Comparison of ENCODE assay signal across 1 cellular context in genomic region chr2:241286348-241287090, GRCh38.
TF ChIP-seq lines count a peak whose summit lies in the region.

No MANE protein-coding gene starts in this region.

TF ChIP-seq in HepG2, 621 proteins besides CTCF, POLR2A, EP300 and RAD21 (continued from another document):
- TF ChIP-seq, protein P1, sequence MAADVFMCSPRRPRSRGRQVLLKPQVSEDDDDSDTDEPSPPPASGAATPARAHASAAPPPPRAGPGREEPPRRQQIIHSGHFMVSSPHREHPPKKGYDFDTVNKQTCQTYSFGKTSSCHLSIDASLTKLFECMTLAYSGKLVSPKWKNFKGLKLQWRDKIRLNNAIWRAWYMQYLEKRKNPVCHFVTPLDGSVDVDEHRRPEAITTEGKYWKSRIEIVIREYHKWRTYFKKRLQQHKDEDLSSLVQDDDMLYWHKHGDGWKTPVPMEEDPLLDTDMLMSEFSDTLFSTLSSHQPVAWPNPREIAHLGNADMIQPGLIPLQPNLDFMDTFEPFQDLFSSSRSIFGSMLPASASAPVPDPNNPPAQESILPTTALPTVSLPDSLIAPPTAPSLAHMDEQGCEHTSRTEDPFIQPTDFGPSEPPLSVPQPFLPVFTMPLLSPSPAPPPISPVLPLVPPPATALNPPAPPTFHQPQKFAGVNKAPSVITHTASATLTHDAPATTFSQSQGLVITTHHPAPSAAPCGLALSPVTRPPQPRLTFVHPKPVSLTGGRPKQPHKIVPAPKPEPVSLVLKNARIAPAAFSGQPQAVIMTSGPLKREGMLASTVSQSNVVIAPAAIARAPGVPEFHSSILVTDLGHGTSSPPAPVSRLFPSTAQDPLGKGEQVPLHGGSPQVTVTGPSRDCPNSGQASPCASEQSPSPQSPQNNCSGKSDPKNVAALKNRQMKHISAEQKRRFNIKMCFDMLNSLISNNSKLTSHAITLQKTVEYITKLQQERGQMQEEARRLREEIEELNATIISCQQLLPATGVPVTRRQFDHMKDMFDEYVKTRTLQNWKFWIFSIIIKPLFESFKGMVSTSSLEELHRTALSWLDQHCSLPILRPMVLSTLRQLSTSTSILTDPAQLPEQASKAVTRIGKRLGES (CRISPR knock-in tag; IDR thresholded peaks at IDR 0.05; ENCODE audit: borderline replicate concordance): no peak
- 0 out of 2 replicates have a peak, but pooled peaks have one; percentile 52 for TF ChIP-seq PRDM10 (CRISPR knock-in tag; IDR thresholded peaks at IDR 0.05; ENCODE audit: low read depth)
- TF ChIP-seq ZNF672 (CRISPR knock-in tag; IDR thresholded peaks at IDR 0.05): no peak
- TF ChIP-seq PAX8 (CRISPR knock-in tag; IDR thresholded peaks at IDR 0.05; ENCODE audit: borderline replicate concordance): no peak
- TF ChIP-seq, protein P2, sequence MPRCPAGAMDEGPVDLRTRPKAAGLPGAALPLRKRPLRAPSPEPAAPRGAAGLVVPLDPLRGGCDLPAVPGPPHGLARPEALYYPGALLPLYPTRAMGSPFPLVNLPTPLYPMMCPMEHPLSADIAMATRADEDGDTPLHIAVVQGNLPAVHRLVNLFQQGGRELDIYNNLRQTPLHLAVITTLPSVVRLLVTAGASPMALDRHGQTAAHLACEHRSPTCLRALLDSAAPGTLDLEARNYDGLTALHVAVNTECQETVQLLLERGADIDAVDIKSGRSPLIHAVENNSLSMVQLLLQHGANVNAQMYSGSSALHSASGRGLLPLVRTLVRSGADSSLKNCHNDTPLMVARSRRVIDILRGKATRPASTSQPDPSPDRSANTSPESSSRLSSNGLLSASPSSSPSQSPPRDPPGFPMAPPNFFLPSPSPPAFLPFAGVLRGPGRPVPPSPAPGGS (CRISPR knock-in tag; IDR thresholded peaks at IDR 0.05): no peak
- TF ChIP-seq CEBPG (CRISPR knock-in tag; IDR thresholded peaks at IDR 0.05): no peak
- no peak for TF ChIP-seq SP5 (CRISPR knock-in tag; IDR thresholded peaks at IDR 0.05; ENCODE audit: borderline replicate concordance, low read depth)
- no peak for TF ChIP-seq ZC3H13 (CRISPR knock-in tag; IDR thresholded peaks at IDR 0.05)
- peak; percentile 21; the same call in 1 of the 2 replicates for TF ChIP-seq CREB1 (IDR thresholded peaks at IDR 0.05)
- no peak for TF ChIP-seq CREB1 (CRISPR knock-in tag; IDR thresholded peaks at IDR 0.05)
- TF ChIP-seq HMG20A (CRISPR knock-in tag; IDR thresholded peaks at IDR 0.05; ENCODE audit: borderline replicate concordance): no peak
- peak; percentile 94 for TF ChIP-seq ZNF121 (CRISPR knock-in tag; IDR thresholded peaks at IDR 0.05)
- no peak for TF ChIP-seq ZNF879 (CRISPR knock-in tag; IDR thresholded peaks at IDR 0.05)
- no peak for TF ChIP-seq ZNF414 (CRISPR knock-in tag; IDR thresholded peaks at IDR 0.05)
- no peak for TF ChIP-seq ZNF841 (CRISPR knock-in tag; IDR thresholded peaks at IDR 0.05; ENCODE audit: borderline replicate concordance)
- TF ChIP-seq ZNF441 (CRISPR knock-in tag; IDR thresholded peaks at IDR 0.05; ENCODE audit: borderline replicate concordance): no peak
- TF ChIP-seq FOXA1 (IDR thresholded peaks at IDR 0.05): no peak
- TF ChIP-seq FOXA1 (CRISPR knock-in tag; IDR thresholded peaks at IDR 0.05): no peak
- TF ChIP-seq KDM5B (CRISPR knock-in tag; IDR thresholded peaks at IDR 0.05; ENCODE audit: borderline replicate concordance): no peak
